In the genomic region with DNA sequence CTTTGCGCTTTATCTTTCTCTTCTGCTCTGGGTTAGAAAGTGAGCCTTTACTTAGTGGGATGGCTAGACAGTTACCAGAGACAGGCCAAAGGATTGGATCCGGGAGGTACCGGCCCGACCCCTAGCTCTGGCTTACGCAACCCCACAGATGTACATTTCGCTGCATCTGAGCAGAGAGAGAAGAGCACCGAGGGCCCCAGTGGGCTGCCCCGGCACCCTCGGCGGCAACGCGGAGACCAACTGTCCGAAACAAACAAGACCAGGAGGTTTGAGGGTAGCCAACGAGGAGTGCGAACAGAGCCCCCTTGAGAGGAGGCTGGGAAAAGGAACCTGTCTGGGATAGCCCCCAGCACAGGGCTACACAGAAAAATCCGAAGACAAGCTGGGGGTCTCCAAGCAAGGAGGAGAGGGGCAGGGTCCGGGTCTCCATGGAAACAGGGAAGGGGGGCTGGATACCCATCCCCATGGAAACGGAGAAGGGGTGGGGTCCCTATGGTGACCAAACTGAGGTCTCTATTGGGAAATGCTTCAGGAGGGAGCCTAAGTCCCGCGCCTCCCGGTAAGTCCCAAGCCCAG, we compare ENCODE assay signal across 8 cellular contexts. TPM values are rescaled to one million over a fixed set of nuclear protein-coding genes. Genes with fewer than 3 reads are reported as not detected.
DNase-seq lines count a peak whose midpoint lies in the region; ATAC-seq and TF ChIP-seq lines count a peak whose summit lies in the region.

No MANE protein-coding gene starts in this region.

- peaks cover 24% of the 10 kb centered on the region for H4K20me1 ChIP-seq in neural progenitor cell (ENCODE audit: low read depth)

- TF ChIP-seq POLR2A in esophagus squamous epithelium (IDR thresholded peaks at IDR 0.05), result no peak

- ATAC-seq in HG02973 (IDR thresholded peaks at IDR 0.05; ENCODE audit: unreplicated experiment) (peak; percentile 9), T-cell (replicated peaks in 1 of 4) (no peak)

- H3K36me3 Mint-ChIP-seq in T-cell, result peaks cover 27% of the 10 kb centered on the region
- peaks cover 6% of the 10 kb centered on the region for H3K36me3 Mint-ChIP-seq in neural progenitor cell

- POLR2A ChIA-PET in T-cell (lab: Charles Lee), result interaction anchor here in 1 of 2 donors (1.2 kb wide), 1 partner anchor 51 kb away, joined by 10 read pairs; a partner anchor contains a TSS

- DNase-seq in SIG-M5 treated with dmso at 0.1 percent for 504 hours (lab: John Stamatoyannopoulos, UW; ENCODE audit: unreplicated experiment) (peak; percentile 26), SIG-M5 (lab: John Stamatoyannopoulos, UW) (no peak), T-cell (peak in 6 of 34 experiments; percentile 0 to 8 (median 4)), esophagus squamous epithelium (lab: John Stamatoyannopoulos, UW) (no peak), neural progenitor cell (ENCODE audit: low spot score) (no peak), NCI-H2196 treated with DMSO at 0.1 percent for 48 hours (lab: John Stamatoyannopoulos, UW; ENCODE audit: unreplicated experiment) (no peak), cerebellar cortex (ENCODE audit: low spot score) (no peak)

- intact Hi-C loops in esophagus squamous epithelium (cut with DNase I), result loop anchor here (5.0 kb wide), 1 partner anchor 52 kb away; a partner anchor contains a TSS

- H3K4me3 ChIP-seq in esophagus squamous epithelium, result peak overlapping the region; percentile 72 to 98 (median 77)
- peak overlapping the region; percentile 98 for H3K4me3 ChIP-seq in neural progenitor cell

- CTCF ChIA-PET in T-cell (lab: Charles Lee), result interaction anchor here in 1 of 2 donors (1.0 to 1.6 kb wide), 10 partner anchors 9 to 169 kb away, joined by 3 to 19 read pairs (median 4); a partner anchor contains a TSS

- peak overlapping the region; percentile 84 for H2AFZ ChIP-seq in neural progenitor cell (replicated peaks)

- peak overlapping the region; percentile 95 for H3K4me2 ChIP-seq in neural progenitor cell

- 1 to 2% methylated on average over 12 to 17 of the region's 21 CpGs for WGBS in esophagus squamous epithelium, 2 donors

- peaks cover 50% of the 10 kb centered on the region for H3K79me2 ChIP-seq in neural progenitor cell (ENCODE audit: low read depth)

- H3K27ac Mint-ChIP-seq in T-cell (peak overlapping the region; percentile 96), neural progenitor cell (peak overlapping the region; percentile 66)

- H3K27ac ChIP-seq in esophagus squamous epithelium (peak overlapping the region; percentile 92 to 99 (median 94)), neural progenitor cell (no peak overlapping the region)

- no peaks in the 10 kb centered on the region for H3K27me3 ChIP-seq in esophagus squamous epithelium
- H3K27me3 ChIP-seq in neural progenitor cell, result no peaks in the 10 kb centered on the region

- peaks cover 0 to 65% (median 0%) of the 10 kb centered on the region in 3 donors for H3K36me3 ChIP-seq in esophagus squamous epithelium
- H3K36me3 ChIP-seq in neural progenitor cell, result peaks cover 7% of the 10 kb centered on the region

- H3F3A ChIP-seq in neural progenitor cell (ENCODE audit: low read depth), result peaks cover 7% of the 10 kb centered on the region

- H3K4me3 Mint-ChIP-seq in T-cell, result peak overlapping the region; percentile 94 to 100 (median 96)
- peak overlapping the region; percentile 96 for H3K4me3 Mint-ChIP-seq in neural progenitor cell

- no peaks in the 10 kb centered on the region for H3K27me3 Mint-ChIP-seq in T-cell
- H3K27me3 Mint-ChIP-seq in neural progenitor cell (ENCODE audit: insufficient read depth, low read depth), result peaks cover 5% of the 10 kb centered on the region

- H3K9me3 Mint-ChIP-seq in T-cell (no peaks in the 10 kb centered on the region), neural progenitor cell (no peaks in the 10 kb centered on the region)

- H3K9me3 ChIP-seq in esophagus squamous epithelium, result no peaks in the 10 kb centered on the region
- H3K9me3 ChIP-seq in neural progenitor cell (ENCODE audit: low read depth), result no peaks in the 10 kb centered on the region

- TF ChIP-seq CTCF in esophagus squamous epithelium (IDR thresholded peaks at IDR 0.05) (no peak), neural progenitor cell (IDR thresholded peaks at IDR 0.05) (no peak)

- H3K4me1 ChIP-seq in esophagus squamous epithelium (peaks cover 5 to 80% (median 27%) of the 10 kb centered on the region in 3 donors), neural progenitor cell (peaks cover 8% of the 10 kb centered on the region)

- peak overlapping the region; percentile 77 for H3K9ac ChIP-seq in neural progenitor cell

- H3K4me1 Mint-ChIP-seq in T-cell, result peaks cover 39 to 40% (median 40%) of the 10 kb centered on the region in 3 donors
- H3K4me1 Mint-ChIP-seq in neural progenitor cell, result peaks cover 18% of the 10 kb centered on the region

RNA-seq across cellular contexts. Expression of a gene that starts 0.4 kb away (rescaled TPM):
- 10 to 100 TPM; 23.6 to 29.9 (median 24.9) TPM for total RNA-seq in T-cell
- 10 to 100 TPM in 2 of 4 donors, 1 to 10 TPM in 2; 6.3 to 13.4 (median 9.9) TPM for total RNA-seq in esophagus squamous epithelium
- total RNA-seq in neural progenitor cell (ENCODE audit: low replicate concordance), result 5.6 and 5.9 TPM in 2 replicates

RNA-seq across cellular contexts. Expression of a gene that starts 51.0 kb away (rescaled TPM):
- total RNA-seq in T-cell, result 10 to 100 TPM; 16.0 to 28.2 (median 18.4) TPM
- total RNA-seq in esophagus squamous epithelium, result 10 to 100 TPM; 19.9 to 26.0 (median 21.1) TPM
- total RNA-seq in neural progenitor cell (ENCODE audit: low replicate concordance), result 12.9 and 17.4 TPM in 2 replicates

RNA-seq across cellular contexts. Expression of a gene that starts 51.4 kb away (rescaled TPM):
- total RNA-seq in T-cell, result 10 to 100 TPM; 13.1 to 24.9 (median 15.8) TPM
- 10 to 100 TPM; 40.9 to 60.2 (median 52.1) TPM for total RNA-seq in esophagus squamous epithelium
- 17.7 and 35.7 TPM in 2 replicates for total RNA-seq in neural progenitor cell (ENCODE audit: low replicate concordance)
